Comparison of ENCODE assay signal across 27 cellular contexts in genomic region chr3:24662449-24663345, GRCh38.
A peak's percentile ranks its signal among the peaks of the same experiment; 100 is the strongest.
DNase-seq lines count a peak whose midpoint lies in the region; ATAC-seq, FAIRE-seq and TF ChIP-seq lines count a peak whose summit lies in the region.
"Had no signal": no experiment of that assay in that cellular context is flagged by ENCODE, and none has a peak within 500 bp of the region (broad histone marks: within the 10 kb centered on the region; RNA-seq: fewer than 3 reads in every experiment).

No MANE protein-coding gene starts in this region.

- TF ChIP-seq POLR2A in HepG2 (IDR thresholded peaks at IDR 0.05; ENCODE audit: insufficient read depth in 1 of 2, low read depth in 2 of 2, low read length in 2 of 2): no peak
- no peak for TF ChIP-seq POLR2A in right lobe of liver (IDR thresholded peaks at IDR 0.05)
- TF ChIP-seq POLR2A in H1 (IDR thresholded peaks at IDR 0.05; ENCODE audit: control extremely low read depth in 1 of 2, low read depth in 2 of 2, low read length in 2 of 2): no peak
- no peak for TF ChIP-seq POLR2A in stomach (IDR thresholded peaks at IDR 0.05)
- TF ChIP-seq POLR2A in prostate gland (IDR thresholded peaks at IDR 0.05): no peak

- H3K23ac ChIP-seq in H1 (ENCODE audit: insufficient read length): no peak overlapping the region

- no peaks in the 10 kb centered on the region for H3K4me1 ChIP-seq in HepG2 (ENCODE audit: insufficient read depth, low read length)
- no peaks in the 10 kb centered on the region for H3K4me1 ChIP-seq in right lobe of liver
- H3K4me1 ChIP-seq in H1 (replicated peaks in 1 of 4; ENCODE audit: control insufficient read depth in 3 of 4, insufficient read depth in 4 of 4, low read length in 3 of 4): no peaks in the 10 kb centered on the region
- H3K4me1 ChIP-seq in naive thymus-derived CD4-positive, alpha-beta T cell (ENCODE audit: control insufficient read depth in 2 of 2, insufficient read depth in 2 of 2, low read length in 2 of 2): no peaks in the 10 kb centered on the region
- peaks cover 0 to 24% (median 5%) of the 10 kb centered on the region in 4 donors for H3K4me1 ChIP-seq in stomach
- H3K4me1 ChIP-seq in prostate gland (replicated peaks): no peaks in the 10 kb centered on the region
- H3K4me1 ChIP-seq: SJSA1 had no signal

- H3K79me2 ChIP-seq in HepG2 (ENCODE audit: insufficient read depth, low read length) (no peaks in the 10 kb centered on the region), H1 (ENCODE audit: control insufficient read depth in 1 of 2, insufficient read depth in 2 of 2, low read length in 2 of 2) (no peaks in the 10 kb centered on the region)

- no peak overlapping the region for H4K91ac ChIP-seq in H1 (replicated peaks; ENCODE audit: insufficient read length, low read length)

- DNase-seq in HepG2 (ENCODE audit: low spot score) (no peak), right lobe of liver (no peak), H1 (ENCODE audit: low read depth in 1 of 2, low spot score in 2 of 2) (no peak), stomach (peak; percentile 51), DMS 273 (lab: John Stamatoyannopoulos, UW; ENCODE audit: unreplicated experiment) (no peak), prostate gland (ENCODE audit: low spot score) (no peak), ecto neural progenitor cell (ENCODE audit: low spot score) (no peak)
- no peak for DNase-seq in naive thymus-derived CD4-positive, alpha-beta T cell
- DNase-seq: 8988T; Calu3; CD8-positive, alpha-beta T cell; GOT3; Kasumi-1; MG63; NCI-H1417 treated with DMSO at 0.1 percent for 48 hours; NCI-H187 treated with DMSO at 0.1 percent for 48 hours; NCI-H2107; NCI-H2227 treated with DMSO at 0.1 percent for 48 hours; NCI-H510A treated with DMSO at 0.1 percent for 48 hours; NCI-H774; NK-92 treated with Interleukin-12 subunit alpha and Interleukin-12 subunit beta, amount 100 ng/mL, for 24 hours had no signal

- H2BK12ac ChIP-seq in H1 (ENCODE audit: low read depth, low read length): no peak overlapping the region

- ATAC-seq in HepG2: peak; percentile 65
- ATAC-seq in right lobe of liver: no peak
- ATAC-seq in naive thymus-derived CD4-positive, alpha-beta T cell: peak; percentile 14
- ATAC-seq: CD8-positive, alpha-beta T cell; HCT116; Panc1 had no signal

- 60% methylated on average over 2 of the region's 7 CpGs for WGBS in HepG2 (ENCODE audit: low lambda C conversion rate)
- WGBS in right lobe of liver (ENCODE audit: insufficient coverage, low coverage, low lambda C conversion rate, missing lambda C conversion rate): no CpG with 5 or more reads among the region's 7 CpGs
- 89% methylated on average over 7 of the region's 7 CpGs; no CpG with 5 or more reads in 1 of the 2 experiments for WGBS in H1 (ENCODE audit: extremely low coverage in 1 of 2, insufficient coverage in 1 of 2, insufficient read length in 1 of 2, insufficient replicate concordance in 2 of 2, low coverage in 1 of 2, low lambda C conversion rate in 2 of 2, missing lambda C conversion rate in 1 of 2), 2 experiments
- WGBS in stomach, 5 donors: 77 to 84% (median 81%) methylated on average over 7 of the region's 7 CpGs
- WGBS in prostate gland: 93% methylated on average over 7 of the region's 7 CpGs

- H3K27ac ChIP-seq in HepG2 (ENCODE audit: extremely low read length, insufficient read depth, low read length): no peak overlapping the region
- H3K27ac ChIP-seq in right lobe of liver: no peak overlapping the region
- no peak overlapping the region for H3K27ac ChIP-seq in H1 (ENCODE audit: low read depth, low read length)
- no peak overlapping the region for H3K27ac ChIP-seq in naive thymus-derived CD4-positive, alpha-beta T cell (ENCODE audit: low read depth, low read length)
- H3K27ac ChIP-seq in stomach: no peak overlapping the region
- no peak overlapping the region for H3K27ac ChIP-seq in prostate gland
- H3K27ac ChIP-seq: SJSA1 had no signal

- no peak overlapping the region for H3K4ac ChIP-seq in H1 (replicated peaks; ENCODE audit: insufficient read length, low read depth, low read length)

- TF ChIP-seq CTCF in HepG2 (CRISPR knock-in tag; IDR thresholded peaks at IDR 0.05): no peak
- TF ChIP-seq CTCF in right lobe of liver (IDR thresholded peaks at IDR 0.05): no peak
- no peak for TF ChIP-seq CTCF in H1 (IDR thresholded peaks at IDR 0.05; ENCODE audit: control extremely low read depth in 1 of 3, insufficient read depth in 1 of 3, low read depth in 1 of 3, low read length in 3 of 3)
- TF ChIP-seq CTCF in stomach (IDR thresholded peaks at IDR 0.05): no peak
- TF ChIP-seq CTCF in prostate gland (IDR thresholded peaks at IDR 0.05): no peak

- no peaks in the 10 kb centered on the region for H3K4me1 Mint-ChIP-seq in naive thymus-derived CD4-positive, alpha-beta T cell

- H3K27me3 ChIP-seq in HepG2 (ENCODE audit: control insufficient read depth in 1 of 2, insufficient read depth in 2 of 2, low read length in 2 of 2) (no peaks in the 10 kb centered on the region; a peak in 1 of 5 replicates), right lobe of liver (no peaks in the 10 kb centered on the region), H1 (replicated peaks in 1 of 4; ENCODE audit: control insufficient read depth in 3 of 4, extremely low read depth in 1 of 4, insufficient read depth in 3 of 4, low read length in 3 of 4) (no peaks in the 10 kb centered on the region), stomach (no peaks in the 10 kb centered on the region), prostate gland (replicated peaks; ENCODE audit: insufficient read depth) (no peaks in the 10 kb centered on the region)
- no peaks in the 10 kb centered on the region for H3K27me3 ChIP-seq in naive thymus-derived CD4-positive, alpha-beta T cell (ENCODE audit: control insufficient read depth in 2 of 2, insufficient read depth in 2 of 2, low read length in 2 of 2)
- H3K27me3 ChIP-seq: BLaER1 treated with 17β-estradiol and CSF1 and Interleukin-3, amounts not matched to agents 10 nM and 100 nM; MG63; SJSA1 had no signal

- no peak overlapping the region for H4K8ac ChIP-seq in H1 (ENCODE audit: extremely low read depth, insufficient read depth, low read length)

- H3K9me3 ChIP-seq in HepG2 (ENCODE audit: low read length) (no peaks in the 10 kb centered on the region), right lobe of liver (no peaks in the 10 kb centered on the region), H1 (ENCODE audit: insufficient read depth in 2 of 2, low read depth in 1 of 2, low read length in 1 of 2) (no peaks in the 10 kb centered on the region), stomach (no peaks in the 10 kb centered on the region), prostate gland (no peaks in the 10 kb centered on the region)
- no peaks in the 10 kb centered on the region for H3K9me3 ChIP-seq in naive thymus-derived CD4-positive, alpha-beta T cell (ENCODE audit: control insufficient read depth in 2 of 3, low read length in 3 of 3)
- H3K9me3 ChIP-seq: BLaER1 treated with 17β-estradiol and CSF1 and Interleukin-3, amounts not matched to agents 10 nM and 100 nM; MG63; SJSA1 had no signal

- no peak overlapping the region for H2BK120ac ChIP-seq in H1 (replicated peaks; ENCODE audit: low read depth, low read length)

- TF ChIP-seq RAD21 in HepG2 (CRISPR knock-in tag; IDR thresholded peaks at IDR 0.05): no peak
- TF ChIP-seq RAD21 in H1 (IDR thresholded peaks at IDR 0.05 in 1 of 2, conservative IDR thresholded peaks at IDR 0.05 in 1 of 2; ENCODE audit: low read depth in 2 of 2, low read length in 2 of 2): no peak

- H2AFZ ChIP-seq in HepG2 (ENCODE audit: low read length) (no peak overlapping the region), H1 (ENCODE audit: low read length) (peak overlapping the region; percentile 21; the same call in 1 of the 2 replicates)

- no peak overlapping the region for H3K14ac ChIP-seq in H1 (ENCODE audit: insufficient read length)

- no peaks in the 10 kb centered on the region for H3K27me3 Mint-ChIP-seq in naive thymus-derived CD4-positive, alpha-beta T cell

- H3K23me2 ChIP-seq in H1 (ENCODE audit: low read depth, low read length): no peaks in the 10 kb centered on the region

- no TSS peak for BruUV-seq in HepG2 (replicated peaks; lab: Mats Ljungman, UMichigan)

- H2BK5ac ChIP-seq in H1 (ENCODE audit: low read depth, low read length): no peak overlapping the region

- H3K4me3 Mint-ChIP-seq in naive thymus-derived CD4-positive, alpha-beta T cell: no peak overlapping the region
- H3K4me3 Mint-ChIP-seq: CD8-positive, alpha-beta T cell had no signal

- in situ Hi-C loops in HepG2 (cut with HindIII; ENCODE audit: extremely low pct_ligation_motif_present, low pct_unique_long_range_greater_than_20kb): no loop called here

- no peaks in the 10 kb centered on the region for H4K20me1 ChIP-seq in HepG2 (ENCODE audit: insufficient read depth, low read length)
- no peaks in the 10 kb centered on the region for H4K20me1 ChIP-seq in H1 (replicated peaks in 1 of 2; ENCODE audit: control insufficient read depth in 1 of 2, insufficient read depth in 2 of 2, low read length in 2 of 2)
- H4K20me1 ChIP-seq: BLaER1 treated with 17β-estradiol and CSF1 and Interleukin-3, amounts not matched to agents 10 nM and 100 nM had no signal

- H3K36me3 Mint-ChIP-seq in naive thymus-derived CD4-positive, alpha-beta T cell: no peaks in the 10 kb centered on the region
- H3K36me3 Mint-ChIP-seq: CD8-positive, alpha-beta T cell had no signal

- no peak overlapping the region for H2BK15ac ChIP-seq in H1 (ENCODE audit: low read length)

- no peaks in the 10 kb centered on the region for H3K79me1 ChIP-seq in H1 (ENCODE audit: low read depth, low read length)

- CTCF ChIA-PET in HepG2 (lab: Yijun Ruan, JAX; ENCODE audit: low intra/inter-chr PET ratio, low total read pairs) (no interaction called here), H1 (lab: Charles Lee; ENCODE audit: partially characterized antibody) (interaction anchor here (0.9 to 1.8 kb wide), 5 partner anchors 17 to 465 kb away, joined by 3 to 9 read pairs (median 3); no protein-coding TSS in a partner anchor)
- CTCF ChIA-PET in naive thymus-derived CD4-positive, alpha-beta T cell (lab: Charles Lee): no interaction called here

- H3K56ac ChIP-seq in H1 (replicated peaks; ENCODE audit: insufficient read length, low read depth, low read length): no peak overlapping the region

- H2AK5ac ChIP-seq in H1 (ENCODE audit: low read depth, low read length): no peak overlapping the region

- peaks cover 0 to 19% (median 0%) of the 10 kb centered on the region in 11 donors for H3K9me3 Mint-ChIP-seq in naive thymus-derived CD4-positive, alpha-beta T cell
- H3K9me3 Mint-ChIP-seq: CD8-positive, alpha-beta T cell had no signal

- H3K27ac Mint-ChIP-seq in naive thymus-derived CD4-positive, alpha-beta T cell: no peak overlapping the region
- H3K27ac Mint-ChIP-seq: CD8-positive, alpha-beta T cell had no signal

- H4K5ac ChIP-seq in H1 (ENCODE audit: insufficient read length, low read depth, low read length): no peak overlapping the region

- intact Hi-C loops in HepG2 (cut with micrococcal nuclease; ENCODE audit: unreplicated experiment) (no loop called here), right lobe of liver (cut with DNase I) (no loop called here), stomach (cut with DNase I; ENCODE audit: low total_unique reads) (no loop called here), prostate gland (cut with DNase I) (no loop called here)
- intact Hi-C loops in naive thymus-derived CD4-positive, alpha-beta T cell (cut with micrococcal nuclease): no loop called here

- FAIRE-seq in HepG2 (lab: Jason Lieb, UNC) (no peak), H1 (lab: Jason Lieb, UNC) (no peak)
- FAIRE-seq: G401.6, GM12892 had no signal

- POLR2A ChIA-PET in HepG2 (lab: Yijun Ruan, JAX): no interaction called here
- POLR2A ChIA-PET in H1 (lab: Charles Lee; ENCODE audit: partially characterized antibody): interaction anchor here (0.5 kb wide), 1 partner anchor 496 kb away, joined by 3 read pairs; no protein-coding TSS in a partner anchor
- POLR2A ChIA-PET in naive thymus-derived CD4-positive, alpha-beta T cell (lab: Charles Lee): no interaction called here

- H2BK20ac ChIP-seq in H1 (ENCODE audit: low read length): no peak overlapping the region

- H3K9ac ChIP-seq in HepG2 (ENCODE audit: insufficient read depth, low read depth, low read length) (no peak overlapping the region), H1 (replicated peaks in 1 of 4; ENCODE audit: extremely low read depth in 1 of 4, low read depth in 3 of 4, low read length in 3 of 4) (no peak overlapping the region)
- H3K9ac ChIP-seq: BLaER1 treated with 17β-estradiol and CSF1 and Interleukin-3, amounts not matched to agents 10 nM and 100 nM had no signal

- TF ChIP-seq EP300 in HepG2 (IDR thresholded peaks at IDR 0.05; ENCODE audit: low read depth in 2 of 2, low read length in 2 of 2) (no peak), HepG2 (CRISPR knock-in tag; IDR thresholded peaks at IDR 0.05; ENCODE audit: borderline replicate concordance) (no peak), H1 (IDR thresholded peaks at IDR 0.05; ENCODE audit: borderline replicate concordance in 1 of 2, low read depth in 2 of 2, low read length in 2 of 2) (no peak), stomach (IDR thresholded peaks at IDR 0.05) (no peak)

- H3K36me3 ChIP-seq in HepG2 (replicated peaks in 1 of 2; ENCODE audit: control insufficient read depth in 1 of 2, insufficient read depth in 2 of 2, low read length in 2 of 2) (no peaks in the 10 kb centered on the region), right lobe of liver (no peaks in the 10 kb centered on the region), H1 (ENCODE audit: control insufficient read depth in 2 of 4, insufficient read depth in 4 of 4, low read length in 3 of 4) (no peaks in the 10 kb centered on the region), stomach (no peaks in the 10 kb centered on the region), prostate gland (no peaks in the 10 kb centered on the region)
- H3K36me3 ChIP-seq in naive thymus-derived CD4-positive, alpha-beta T cell (ENCODE audit: control insufficient read depth in 2 of 3, insufficient read depth in 3 of 3, low read length in 3 of 3): no peaks in the 10 kb centered on the region
- H3K36me3 ChIP-seq: BLaER1 treated with 17β-estradiol and CSF1 and Interleukin-3, amounts not matched to agents 10 nM and 100 nM; MG63; SJSA1 had no signal

- H3K4me3 ChIP-seq in HepG2 (replicated peaks in 1 of 3; ENCODE audit: insufficient read depth in 1 of 3, low read depth in 2 of 3, low read length in 3 of 3) (no peak overlapping the region), right lobe of liver (no peak overlapping the region), H1 (ENCODE audit: extremely low read depth in 1 of 4, insufficient read depth in 2 of 4, low read depth in 3 of 4, low read length in 4 of 4) (no peak overlapping the region), stomach (no peak overlapping the region), prostate gland (no peak overlapping the region)
- H3K4me3 ChIP-seq in naive thymus-derived CD4-positive, alpha-beta T cell (ENCODE audit: low read length): no peak overlapping the region
- H3K4me3 ChIP-seq: BLaER1 treated with 17β-estradiol and CSF1 and Interleukin-3, amounts not matched to agents 10 nM and 100 nM; MG63; SJSA1 had no signal

- no peak overlapping the region for H3K18ac ChIP-seq in H1 (ENCODE audit: extremely low read depth, low read length)

- no peak overlapping the region for H3K4me2 ChIP-seq in HepG2 (ENCODE audit: low read depth, low read length)
- H3K4me2 ChIP-seq in H1 (ENCODE audit: insufficient read depth in 1 of 2, low read depth in 2 of 2, low read length in 2 of 2): no peak overlapping the region

Comparison
In these comparisons a context has a peak if more than half of its experiments do, and no peak if none do; other contexts are left out.
1. ATAC-seq: peak in HepG2 (single experiment) and naive thymus-derived CD4-positive, alpha-beta T cell (single experiment); none in right lobe of liver (0 of 4).